ENCODE assay signal across 2 cellular contexts in genomic region chr9:81600631-81601030, GRCh38.
TF ChIP-seq lines count a peak whose summit lies in the region.

No MANE protein-coding gene starts in this region.

TF ChIP-seq in GM23338, 12 proteins besides CTCF, POLR2A, EP300 and RAD21:
- TF ChIP-seq, protein P1, sequence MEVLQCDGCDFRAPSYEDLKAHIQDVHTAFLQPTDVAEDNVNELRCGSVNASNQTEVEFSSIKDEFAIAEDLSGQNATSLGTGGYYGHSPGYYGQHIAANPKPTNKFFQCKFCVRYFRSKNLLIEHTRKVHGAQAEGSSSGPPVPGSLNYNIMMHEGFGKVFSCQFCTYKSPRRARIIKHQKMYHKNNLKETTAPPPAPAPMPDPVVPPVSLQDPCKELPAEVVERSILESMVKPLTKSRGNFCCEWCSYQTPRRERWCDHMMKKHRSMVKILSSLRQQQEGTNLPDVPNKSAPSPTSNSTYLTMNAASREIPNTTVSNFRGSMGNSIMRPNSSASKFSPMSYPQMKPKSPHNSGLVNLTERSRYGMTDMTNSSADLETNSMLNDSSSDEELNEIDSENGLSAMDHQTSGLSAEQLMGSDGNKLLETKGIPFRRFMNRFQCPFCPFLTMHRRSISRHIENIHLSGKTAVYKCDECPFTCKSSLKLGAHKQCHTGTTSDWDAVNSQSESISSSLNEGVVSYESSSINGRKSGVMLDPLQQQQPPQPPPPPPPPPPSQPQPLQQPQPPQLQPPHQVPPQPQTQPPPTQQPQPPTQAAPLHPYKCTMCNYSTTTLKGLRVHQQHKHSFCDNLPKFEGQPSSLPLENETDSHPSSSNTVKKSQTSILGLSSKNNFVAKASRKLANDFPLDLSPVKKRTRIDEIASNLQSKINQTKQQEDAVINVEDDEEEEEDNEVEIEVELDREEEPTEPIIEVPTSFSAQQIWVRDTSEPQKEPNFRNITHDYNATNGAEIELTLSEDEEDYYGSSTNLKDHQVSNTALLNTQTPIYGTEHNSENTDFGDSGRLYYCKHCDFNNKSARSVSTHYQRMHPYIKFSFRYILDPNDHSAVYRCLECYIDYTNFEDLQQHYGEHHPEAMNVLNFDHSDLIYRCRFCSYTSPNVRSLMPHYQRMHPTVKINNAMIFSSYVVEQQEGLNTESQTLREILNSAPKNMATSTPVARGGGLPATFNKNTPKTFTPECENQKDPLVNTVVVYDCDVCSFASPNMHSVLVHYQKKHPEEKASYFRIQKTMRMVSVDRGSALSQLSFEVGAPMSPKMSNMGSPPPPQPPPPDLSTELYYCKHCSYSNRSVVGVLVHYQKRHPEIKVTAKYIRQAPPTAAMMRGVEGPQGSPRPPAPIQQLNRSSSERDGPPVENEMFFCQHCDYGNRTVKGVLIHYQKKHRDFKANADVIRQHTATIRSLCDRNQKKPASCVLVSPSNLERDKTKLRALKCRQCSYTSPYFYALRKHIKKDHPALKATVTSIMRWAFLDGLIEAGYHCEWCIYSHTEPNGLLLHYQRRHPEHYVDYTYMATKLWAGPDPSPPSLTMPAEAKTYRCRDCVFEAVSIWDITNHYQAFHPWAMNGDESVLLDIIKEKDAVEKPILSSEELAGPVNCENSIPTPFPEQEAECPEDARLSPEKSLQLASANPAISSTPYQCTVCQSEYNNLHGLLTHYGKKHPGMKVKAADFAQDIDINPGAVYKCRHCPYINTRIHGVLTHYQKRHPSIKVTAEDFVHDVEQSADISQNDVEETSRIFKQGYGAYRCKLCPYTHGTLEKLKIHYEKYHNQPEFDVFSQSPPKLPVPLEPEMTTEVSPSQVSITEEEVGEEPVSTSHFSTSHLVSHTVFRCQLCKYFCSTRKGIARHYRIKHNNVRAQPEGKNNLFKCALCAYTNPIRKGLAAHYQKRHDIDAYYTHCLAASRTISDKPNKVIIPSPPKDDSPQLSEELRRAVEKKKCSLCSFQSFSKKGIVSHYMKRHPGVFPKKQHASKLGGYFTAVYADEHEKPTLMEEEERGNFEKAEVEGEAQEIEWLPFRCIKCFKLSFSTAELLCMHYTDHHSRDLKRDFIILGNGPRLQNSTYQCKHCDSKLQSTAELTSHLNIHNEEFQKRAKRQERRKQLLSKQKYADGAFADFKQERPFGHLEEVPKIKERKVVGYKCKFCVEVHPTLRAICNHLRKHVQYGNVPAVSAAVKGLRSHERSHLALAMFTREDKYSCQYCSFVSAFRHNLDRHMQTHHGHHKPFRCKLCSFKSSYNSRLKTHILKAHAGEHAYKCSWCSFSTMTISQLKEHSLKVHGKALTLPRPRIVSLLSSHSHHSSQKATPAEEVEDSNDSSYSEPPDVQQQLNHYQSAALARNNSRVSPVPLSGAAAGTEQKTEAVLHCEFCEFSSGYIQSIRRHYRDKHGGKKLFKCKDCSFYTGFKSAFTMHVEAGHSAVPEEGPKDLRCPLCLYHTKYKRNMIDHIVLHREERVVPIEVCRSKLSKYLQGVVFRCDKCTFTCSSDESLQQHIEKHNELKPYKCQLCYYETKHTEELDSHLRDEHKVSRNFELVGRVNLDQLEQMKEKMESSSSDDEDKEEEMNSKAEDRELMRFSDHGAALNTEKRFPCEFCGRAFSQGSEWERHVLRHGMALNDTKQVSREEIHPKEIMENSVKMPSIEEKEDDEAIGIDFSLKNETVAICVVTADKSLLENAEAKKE (CRISPR knock-in tag; IDR thresholded peaks at IDR 0.05): peak; percentile 75; the same call in 1 of the 2 replicates
- TF ChIP-seq ZNF331 (CRISPR knock-in tag; IDR thresholded peaks at IDR 0.05; ENCODE audit: low read depth): no peak
TF ChIP-seq in GM23338: peak in this region for 1.

TF ChIP-seq in WTC11, 78 proteins besides CTCF, POLR2A, EP300 and RAD21:
- TF ChIP-seq ATF6 (CRISPR knock-in tag; IDR thresholded peaks at IDR 0.05): no peak
- TF ChIP-seq, protein P2, sequence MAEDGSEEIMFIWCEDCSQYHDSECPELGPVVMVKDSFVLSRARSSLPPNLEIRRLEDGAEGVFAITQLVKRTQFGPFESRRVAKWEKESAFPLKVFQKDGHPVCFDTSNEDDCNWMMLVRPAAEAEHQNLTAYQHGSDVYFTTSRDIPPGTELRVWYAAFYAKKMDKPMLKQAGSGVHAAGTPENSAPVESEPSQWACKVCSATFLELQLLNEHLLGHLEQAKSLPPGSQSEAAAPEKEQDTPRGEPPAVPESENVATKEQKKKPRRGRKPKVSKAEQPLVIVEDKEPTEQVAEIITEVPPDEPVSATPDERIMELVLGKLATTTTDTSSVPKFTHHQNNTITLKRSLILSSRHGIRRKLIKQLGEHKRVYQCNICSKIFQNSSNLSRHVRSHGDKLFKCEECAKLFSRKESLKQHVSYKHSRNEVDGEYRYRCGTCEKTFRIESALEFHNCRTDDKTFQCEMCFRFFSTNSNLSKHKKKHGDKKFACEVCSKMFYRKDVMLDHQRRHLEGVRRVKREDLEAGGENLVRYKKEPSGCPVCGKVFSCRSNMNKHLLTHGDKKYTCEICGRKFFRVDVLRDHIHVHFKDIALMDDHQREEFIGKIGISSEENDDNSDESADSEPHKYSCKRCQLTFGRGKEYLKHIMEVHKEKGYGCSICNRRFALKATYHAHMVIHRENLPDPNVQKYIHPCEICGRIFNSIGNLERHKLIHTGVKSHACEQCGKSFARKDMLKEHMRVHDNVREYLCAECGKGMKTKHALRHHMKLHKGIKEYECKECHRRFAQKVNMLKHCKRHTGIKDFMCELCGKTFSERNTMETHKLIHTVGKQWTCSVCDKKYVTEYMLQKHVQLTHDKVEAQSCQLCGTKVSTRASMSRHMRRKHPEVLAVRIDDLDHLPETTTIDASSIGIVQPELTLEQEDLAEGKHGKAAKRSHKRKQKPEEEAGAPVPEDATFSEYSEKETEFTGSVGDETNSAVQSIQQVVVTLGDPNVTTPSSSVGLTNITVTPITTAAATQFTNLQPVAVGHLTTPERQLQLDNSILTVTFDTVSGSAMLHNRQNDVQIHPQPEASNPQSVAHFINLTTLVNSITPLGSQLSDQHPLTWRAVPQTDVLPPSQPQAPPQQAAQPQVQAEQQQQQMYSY (CRISPR knock-in tag; IDR thresholded peaks at IDR 0.05): peak; percentile 42; the same call in 1 of the 2 replicates
